10 cellular contexts compared by ENCODE assay signal in the genomic region with DNA sequence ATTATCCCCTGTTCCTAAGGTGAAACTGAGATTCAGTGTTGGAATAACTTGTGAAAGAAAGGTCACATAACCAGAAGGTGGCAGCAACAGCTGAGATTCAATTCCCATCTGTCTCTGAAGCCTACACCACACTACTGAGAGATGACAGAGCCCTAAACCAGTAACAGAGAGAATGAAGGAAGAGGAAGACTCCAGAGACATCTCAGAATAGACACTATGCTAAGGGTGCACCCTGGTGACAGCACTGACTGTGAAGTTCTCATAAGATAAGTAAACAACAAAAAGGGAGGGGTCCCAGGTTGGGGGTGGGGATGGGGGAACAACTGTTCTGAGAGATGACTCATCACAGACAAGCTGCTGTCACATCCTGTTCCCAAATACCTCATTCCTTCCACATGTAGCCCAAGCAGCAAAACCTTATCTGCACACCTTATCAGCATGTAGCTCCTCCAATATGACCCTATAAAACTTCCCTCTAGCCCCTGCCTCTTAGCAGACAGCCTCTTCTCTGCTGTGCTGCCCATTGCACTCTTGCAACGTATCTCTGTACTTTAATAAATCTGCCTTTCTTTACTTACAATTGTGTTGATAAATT. TPM values are rescaled to one million over a fixed set of nuclear protein-coding genes. Genes with fewer than 3 reads are reported as not detected.
DNase-seq lines count a peak whose midpoint lies in the region; ATAC-seq, FAIRE-seq and TF ChIP-seq lines count a peak whose summit lies in the region.
"Had no signal": no experiment of that assay in that cellular context is flagged by ENCODE, and none has a peak within 500 bp of the region (broad histone marks: within the 10 kb centered on the region; RNA-seq: fewer than 3 reads in every experiment).

No MANE protein-coding gene starts in this region.

- TF ChIP-seq POLR2A in GM12878 (IDR thresholded peaks at IDR 0.05; ENCODE audit: low read depth, low read length) (no peak), GM18505 (IDR thresholded peaks at IDR 0.05; ENCODE audit: borderline replicate concordance, extremely low read depth, insufficient read depth, insufficient read length) (no peak)

- no peak overlapping the region for H3K9ac ChIP-seq in GM12878 (ENCODE audit: control insufficient read depth, insufficient read depth, low read length)

- H3K9me3 ChIP-seq in GM12878 (replicated peaks; ENCODE audit: control insufficient read depth, insufficient read depth, low read length) (peaks cover 4% of the 10 kb centered on the region; the same call in 2 of the 3 replicates), small intestine (ENCODE audit: control insufficient read depth, low read depth) (peaks cover 3% of the 10 kb centered on the region)

- FAIRE-seq in GM12878 (lab: Jason Lieb, UNC): peak; percentile 91
- FAIRE-seq in small intestine (lab: Jason Lieb, UNC): no peak

- TF ChIP-seq EP300 in GM12878 (IDR thresholded peaks at IDR 0.05; ENCODE audit: borderline replicate concordance in 1 of 2, control insufficient read depth in 1 of 2, low read depth in 2 of 2, low read length in 2 of 2): no peak

- BruUV-seq in GM12878 (replicated peaks; lab: Mats Ljungman, UMichigan): no TSS peak

- POLR2A ChIA-PET in activated CD4-positive, alpha-beta T cell treated with anti-CD3 and anti-CD28 coated beads for 36 hours (lab: Charles Lee): no interaction called here
- POLR2A ChIA-PET in GM12878 (lab: Charles Lee): no interaction called here

- H3K36me3 Mint-ChIP-seq in activated CD4-positive, alpha-beta T cell treated with anti-CD3 and anti-CD28 coated beads for 36 hours (ENCODE audit: low read depth): peaks cover 8% of the 10 kb centered on the region

- peaks cover 11% of the 10 kb centered on the region for H3K4me1 Mint-ChIP-seq in activated CD4-positive, alpha-beta T cell treated with anti-CD3 and anti-CD28 coated beads for 36 hours

- H3K4me2 ChIP-seq in GM12878 (ENCODE audit: control insufficient read depth, insufficient read depth): no peak overlapping the region

- H3K27me3 Mint-ChIP-seq in activated CD4-positive, alpha-beta T cell treated with anti-CD3 and anti-CD28 coated beads for 36 hours: peaks cover 17% of the 10 kb centered on the region

- no peak overlapping the region for H2AFZ ChIP-seq in GM12878 (ENCODE audit: control insufficient read depth, low read depth, low read length)

- peak; percentile 64 for DNase-seq in activated CD4-positive, alpha-beta T cell treated with anti-CD3 and anti-CD28 coated beads for 36 hours
- no peak for DNase-seq in activated CD4-positive, alpha-beta T cell treated with anti-CD3 and anti-CD28 coated beads, Interleukin-2, amount 50 U/mL, for 1 hour
- peak; percentile 66 for DNase-seq in NCI-H82 (lab: John Stamatoyannopoulos, UW)
- DNase-seq in GM12878 (ENCODE audit: low read depth, low spot score): no peak
- peak; percentile 32 for DNase-seq in small intestine
- DNase-seq in NCI-H2029 treated with DMSO at 0.1 percent for 48 hours (lab: John Stamatoyannopoulos, UW): no peak
- DNase-seq in glomerular visceral epithelial cell (ENCODE audit: extremely low spot score): no peak
- DNase-seq: activated CD4-positive, CD25-positive, alpha-beta regulatory T cell treated with anti-CD3 and anti-CD28 coated beads, Interleukin-2, amount 50 U/mL, for 72 hours had no signal

- H3K27me3 ChIP-seq in GM12878 (replicated peaks in 1 of 2; ENCODE audit: control insufficient read depth in 2 of 2, insufficient read depth in 2 of 2, low read length in 1 of 2): no peaks in the 10 kb centered on the region
- H3K27me3 ChIP-seq in small intestine (ENCODE audit: control insufficient read depth in 2 of 2, insufficient read depth in 2 of 2, low read length in 2 of 2): no peaks in the 10 kb centered on the region

- CTCF ChIA-PET in activated CD4-positive, alpha-beta T cell treated with anti-CD3 and anti-CD28 coated beads for 36 hours (lab: Charles Lee): no interaction called here
- CTCF ChIA-PET in GM12878 (lab: Yijun Ruan, JAX): interaction anchor here (0.9 to 1.6 kb wide), 3 partner anchors 9 to 175 kb away, joined by 3 to 4 read pairs (median 3); no protein-coding TSS in a partner anchor

- intact Hi-C loops in activated CD4-positive, alpha-beta T cell treated with anti-CD3 and anti-CD28 coated beads for 36 hours (cut with DNase I, micrococcal nuclease): loop anchor here in 1 of 2 experiments (1.0 kb wide), 1 partner anchor 56 kb away; no protein-coding TSS in a partner anchor
- intact Hi-C loops in GM12878 (cut with micrococcal nuclease; ENCODE audit: unreplicated experiment): no loop called here

- H3K27ac ChIP-seq in GM12878 (ENCODE audit: control insufficient read depth, insufficient read depth): no peak overlapping the region
- H3K27ac ChIP-seq in small intestine (ENCODE audit: low read depth in 1 of 2, low read length in 1 of 2): no peak overlapping the region

- H3K4me1 ChIP-seq in GM12878 (ENCODE audit: control insufficient read depth, insufficient read depth, low read length) (no peaks in the 10 kb centered on the region), small intestine (ENCODE audit: control insufficient read depth in 2 of 2, insufficient read depth in 1 of 2, low read depth in 1 of 2, low read length in 1 of 2) (no peaks in the 10 kb centered on the region)

- peak; percentile 90 for ATAC-seq in activated CD4-positive, alpha-beta T cell treated with anti-CD3 and anti-CD28 coated beads for 36 hours
- ATAC-seq in GM12878: no peak; the same call in 2 of the 3 replicates
- no peak for ATAC-seq in GM18505 (IDR thresholded peaks at IDR 0.05; ENCODE audit: unreplicated experiment)

- peaks cover 13% of the 10 kb centered on the region for H3K9me3 Mint-ChIP-seq in activated CD4-positive, alpha-beta T cell treated with anti-CD3 and anti-CD28 coated beads for 36 hours (ENCODE audit: low read depth)

- RAD21 ChIA-PET in GM12878 (lab: Charles Lee; ENCODE audit: unreplicated experiment): no interaction called here

- 0% methylated on average over 1 of the region's 1 CpG for WGBS in GM12878 (ENCODE audit: insufficient coverage, insufficient replicate concordance, low lambda C conversion rate, missing lambda C conversion rate)
- WGBS in small intestine, 3 donors: 87 to 89% (median 87%) methylated on average over 1 of the region's 1 CpG

- H3K4me3 ChIP-seq in GM12878: no peak overlapping the region
- no peak overlapping the region for H3K4me3 ChIP-seq in small intestine (ENCODE audit: low read depth in 1 of 2, low read length in 2 of 2)

- H3K36me3 ChIP-seq in GM12878 (ENCODE audit: control insufficient read depth in 2 of 2, insufficient read depth in 2 of 2, low read length in 1 of 2) (no peaks in the 10 kb centered on the region), small intestine (ENCODE audit: control insufficient read depth in 2 of 2, insufficient read depth in 2 of 2, low read length in 2 of 2) (no peaks in the 10 kb centered on the region)

- no peaks in the 10 kb centered on the region for H4K20me1 ChIP-seq in GM12878 (ENCODE audit: control insufficient read depth, insufficient read depth)

- TF ChIP-seq RAD21 in GM12878 (IDR thresholded peaks at IDR 0.05; ENCODE audit: insufficient read depth, low read depth, low read length): 0 out of 2 replicates have a peak, but pooled peaks have one; percentile 11

- H3K4me3 Mint-ChIP-seq in activated CD4-positive, alpha-beta T cell treated with anti-CD3 and anti-CD28 coated beads for 36 hours: no peak overlapping the region
- H3K4me3 Mint-ChIP-seq: CD4-positive, alpha-beta memory T cell had no signal

- H3K79me2 ChIP-seq in GM12878 (ENCODE audit: control insufficient read depth, insufficient read depth, low read length): no peaks in the 10 kb centered on the region

- SMC1A ChIA-PET in GM12878 (lab: Charles Lee; ENCODE audit: uncharacterized antibody, unreplicated experiment): no interaction called here

- TF ChIP-seq CTCF in GM12878 (IDR thresholded peaks at IDR 0.05 in 2 of 3, conservative IDR thresholded peaks at IDR 0.05 in 1 of 3; ENCODE audit: control insufficient read depth in 2 of 3, extremely low read depth in 1 of 3, insufficient read depth in 1 of 3, low read depth in 3 of 3, low read length in 3 of 3): peak in 2 of 3 experiments; percentile 2 to 14; a peak in 1 of 6 replicates

- H3K27ac Mint-ChIP-seq in activated CD4-positive, alpha-beta T cell treated with anti-CD3 and anti-CD28 coated beads for 36 hours: no peak overlapping the region
- H3K27ac Mint-ChIP-seq: CD4-positive, alpha-beta memory T cell had no signal

- in situ Hi-C loops in GM12878 (cut with MboI): no loop called here

RNA-seq across cellular contexts. Expression of a gene that starts 46.5 kb away (rescaled TPM):
- total RNA-seq in activated CD4-positive, alpha-beta T cell treated with anti-CD3 and anti-CD28 coated beads for 36 hours: 1 to 10 TPM; 6.1 to 7.6 TPM
- total RNA-seq in GM12878 (2013; cell fraction: nucleolus; rRNA removed): 17.2 and 18.1 TPM in 2 replicates
- total RNA-seq in GM12878 (2014; rRNA removed): 5.7 and 6.9 TPM in 2 replicates
- total RNA-seq in GM12878 (2014; rRNA removed; fragmentation: Illumina TruSeq; extraction: Trizol): 9.9 and 10.1 TPM in 2 replicates
- 5.7 and 6.5 TPM in 2 replicates for total RNA-seq in GM12878 (2021)
- 3.1 TPM for polyA plus RNA-seq in GM12878 (2011; ENCODE audit: low read depth)
- polyA plus RNA-seq in GM12878 (2011; rRNA removed): 10.2 and 13.9 TPM in 2 replicates
- polyA plus RNA-seq in GM12878 (2011; cell fraction: cytosol; rRNA removed): 4.7 and 5.0 TPM in 2 replicates
- polyA plus RNA-seq in GM12878 (2011; cell fraction: nucleus; rRNA removed): 5.4 and 6.5 TPM in 2 replicates
- 4.0 and 4.7 TPM in 2 replicates for polyA plus RNA-seq in GM12878 (2012)
- 11.2 and 11.6 TPM in 2 replicates for polyA plus RNA-seq in GM12878 (2014; fragmentation: Illumina TruSeq; extraction: Trizol)
- polyA plus RNA-seq in GM12878 (2014; fragmentation: Nextera tagmentation; extraction: Ambion mirVana): 1 to 10 TPM; 3.4 to 3.6 TPM
- 5.6 and 6.3 TPM in 2 replicates for polyA plus RNA-seq in GM12878 (2014; rRNA removed)
- 1 to 10 TPM; 3.6 to 4.1 TPM for polyA plus RNA-seq in GM12878 (2016; fragmentation: Nextera tagmentation; extraction: Ambion mirVana)
- polyA minus RNA-seq in GM12878 (2011; rRNA and poly(A)+ RNA removed): 6.9 and 9.1 TPM in 2 replicates
- polyA minus RNA-seq in GM12878 (2011; cell fraction: cytosol; rRNA and poly(A)+ RNA removed): 3.6 and 4.2 TPM in 2 replicates
- 2.8 and 5.3 TPM in 2 replicates for polyA minus RNA-seq in GM12878 (2011; cell fraction: nucleus; rRNA and poly(A)+ RNA removed)
- polyA plus RNA-seq in small intestine: 1 to 10 TPM; 2.2 to 9.0 (median 2.2) TPM

RNA-seq across cellular contexts. Expression of a gene that starts 57.8 kb away (rescaled TPM):
- total RNA-seq in activated CD4-positive, alpha-beta T cell treated with anti-CD3 and anti-CD28 coated beads for 36 hours: under 1 TPM; 0.16 to 0.44 TPM
- total RNA-seq in GM12878 (2013; cell fraction: nucleolus; rRNA removed): not detected in 2 replicates
- total RNA-seq in GM12878 (2014; rRNA removed) (not detected in 2 replicates), GM12878 (2014; rRNA removed; fragmentation: Illumina TruSeq; extraction: Trizol) (not detected in 2 replicates), GM12878 (2021) (not detected in 2 replicates)
- 0.20 TPM for polyA plus RNA-seq in GM12878 (2011; ENCODE audit: low read depth)
- polyA plus RNA-seq in GM12878 (2011; rRNA removed) (not detected in 2 replicates), GM12878 (2014; fragmentation: Illumina TruSeq; extraction: Trizol) (not detected in 2 replicates), GM12878 (2014; fragmentation: Nextera tagmentation; extraction: Ambion mirVana) (under 1 TPM; 0.04 to 0.16 TPM), GM12878 (2014; rRNA removed) (not detected in 2 replicates), GM12878 (2016; fragmentation: Nextera tagmentation; extraction: Ambion mirVana) (under 1 TPM; 0.24 to 0.32 TPM), small intestine (under 1 TPM in 1 of 3 donors, not detected in 2; 0.19 TPM)
- not detected in 2 replicates for polyA plus RNA-seq in GM12878 (2011; cell fraction: cytosol; rRNA removed)
- polyA plus RNA-seq in GM12878 (2011; cell fraction: nucleus; rRNA removed): not detected in 2 replicates
- 0.11 and 0.24 TPM in 2 replicates for polyA plus RNA-seq in GM12878 (2012)
- 0.15 TPM in 1 of 2 replicates, not detected in the other for polyA minus RNA-seq in GM12878 (2011; rRNA and poly(A)+ RNA removed)
- not detected in 2 replicates for polyA minus RNA-seq in GM12878 (2011; cell fraction: cytosol; rRNA and poly(A)+ RNA removed)
- not detected in 2 replicates for polyA minus RNA-seq in GM12878 (2011; cell fraction: nucleus; rRNA and poly(A)+ RNA removed)
- total RNA-seq: CD4-positive, alpha-beta memory T cell had no signal

RNA-seq across cellular contexts. Expression of a gene that starts 58.8 kb away (rescaled TPM):
- total RNA-seq in activated CD4-positive, alpha-beta T cell treated with anti-CD3 and anti-CD28 coated beads for 36 hours: 10 to 100 TPM; 14.1 to 18.1 TPM
- 61.3 and 70.2 TPM in 2 replicates for total RNA-seq in GM12878 (2013; cell fraction: nucleolus; rRNA removed)
- total RNA-seq in GM12878 (2014; rRNA removed) (8.4 and 9.4 TPM in 2 replicates), GM12878 (2014; rRNA removed; fragmentation: Illumina TruSeq; extraction: Trizol) (13.6 and 15.1 TPM in 2 replicates), GM12878 (2021) (18.4 and 21.9 TPM in 2 replicates)
- 8.1 TPM for polyA plus RNA-seq in GM12878 (2011; ENCODE audit: low read depth)
- polyA plus RNA-seq in GM12878 (2011; rRNA removed) (16.9 and 23.7 TPM in 2 replicates), GM12878 (2014; fragmentation: Illumina TruSeq; extraction: Trizol) (12.3 and 16.1 TPM in 2 replicates), GM12878 (2014; fragmentation: Nextera tagmentation; extraction: Ambion mirVana) (10 to 100 TPM; 10.4 to 16.0 TPM), GM12878 (2014; rRNA removed) (9.5 and 10.4 TPM in 2 replicates), GM12878 (2016; fragmentation: Nextera tagmentation; extraction: Ambion mirVana) (10 to 100 TPM; 24.7 to 27.7 TPM), small intestine (1 to 10 TPM; 1.4 to 7.7 (median 2.2) TPM)
- 5.7 and 9.3 TPM in 2 replicates for polyA plus RNA-seq in GM12878 (2011; cell fraction: cytosol; rRNA removed)
- 13.9 and 16.4 TPM in 2 replicates for polyA plus RNA-seq in GM12878 (2011; cell fraction: nucleus; rRNA removed)
- 10.5 and 16.5 TPM in 2 replicates for polyA plus RNA-seq in GM12878 (2012)
- polyA minus RNA-seq in GM12878 (2011; rRNA and poly(A)+ RNA removed): 16.8 and 17.3 TPM in 2 replicates
- polyA minus RNA-seq in GM12878 (2011; cell fraction: cytosol; rRNA and poly(A)+ RNA removed): 5.1 and 8.7 TPM in 2 replicates
- 10.9 and 19.6 TPM in 2 replicates for polyA minus RNA-seq in GM12878 (2011; cell fraction: nucleus; rRNA and poly(A)+ RNA removed)

RNA-seq across cellular contexts. Expression of a gene that starts 59.8 kb away (rescaled TPM):
- total RNA-seq in activated CD4-positive, alpha-beta T cell treated with anti-CD3 and anti-CD28 coated beads for 36 hours: 1 to 10 TPM; 1.1 to 1.4 TPM
- 1.5 and 1.9 TPM in 2 replicates for total RNA-seq in GM12878 (2013; cell fraction: nucleolus; rRNA removed)
- total RNA-seq in GM12878 (2014; rRNA removed) (under 0.01 and 0.16 TPM in 2 replicates), GM12878 (2014; rRNA removed; fragmentation: Illumina TruSeq; extraction: Trizol) (0.04 and 0.09 TPM in 2 replicates), GM12878 (2021) (0.08 and 0.38 TPM in 2 replicates)
- 0.10 TPM for polyA plus RNA-seq in GM12878 (2011; ENCODE audit: low read depth)
- polyA plus RNA-seq in GM12878 (2011; rRNA removed) (1.1 TPM in 2 replicates), GM12878 (2014; fragmentation: Illumina TruSeq; extraction: Trizol) (0.15 and 0.67 TPM in 2 replicates), GM12878 (2014; fragmentation: Nextera tagmentation; extraction: Ambion mirVana) (not detected), GM12878 (2014; rRNA removed) (0.03 and 0.05 TPM in 2 replicates), GM12878 (2016; fragmentation: Nextera tagmentation; extraction: Ambion mirVana) (under 1 TPM; 0.05 to 0.06 TPM), small intestine (10 to 100 TPM in 2 of 3 donors, 1 to 10 TPM in 1; 8.1 to 16.1 (median 10.8) TPM)
- 0.76 and 1.1 TPM in 2 replicates for polyA plus RNA-seq in GM12878 (2011; cell fraction: cytosol; rRNA removed)
- polyA plus RNA-seq in GM12878 (2011; cell fraction: nucleus; rRNA removed): 2.4 and 2.6 TPM in 2 replicates
- polyA plus RNA-seq in GM12878 (2012): 0.11 and 0.13 TPM in 2 replicates
- 2.5 and 2.9 TPM in 2 replicates for polyA minus RNA-seq in GM12878 (2011; rRNA and poly(A)+ RNA removed)
- polyA minus RNA-seq in GM12878 (2011; cell fraction: cytosol; rRNA and poly(A)+ RNA removed): 0.83 and 1.2 TPM in 2 replicates
- polyA minus RNA-seq in GM12878 (2011; cell fraction: nucleus; rRNA and poly(A)+ RNA removed): 1.9 and 4.3 TPM in 2 replicates

Comparison
In these comparisons a context has a peak if more than half of its experiments do, and no peak if none do; other contexts are left out.
1. DNase-seq: peak in activated CD4-positive, alpha-beta T cell treated with anti-CD3 and anti-CD28 coated beads for 36 hours (single experiment), NCI-H82 (single experiment) and small intestine (single experiment); none in activated CD4-positive, alpha-beta T cell treated with anti-CD3 and anti-CD28 coated beads, Interleukin-2, amount 50 U/mL, for 1 hour (single experiment), GM12878 (single experiment), NCI-H2029 treated with DMSO at 0.1 percent for 48 hours (single experiment) and glomerular visceral epithelial cell (single experiment).